In genomic region chr16:54938351-54939346, GRCh38 we compare ENCODE assay signal across 13 cellular contexts. TPM values are rescaled to one million over a fixed set of nuclear protein-coding genes. Genes with fewer than 3 reads are reported as not detected.
DNase-seq lines count a peak whose midpoint lies in the region; ATAC-seq and TF ChIP-seq lines count a peak whose summit lies in the region.
"Had no signal": no experiment of that assay in that cellular context is flagged by ENCODE, and none has a peak within 500 bp of the region (broad histone marks: within the 10 kb centered on the region; RNA-seq: fewer than 3 reads in every experiment).

No MANE protein-coding gene starts in this region.

- H3K4me2 ChIP-seq in IMR-90 (ENCODE audit: low read depth, low read length), result no peak overlapping the region

- H2AK5ac ChIP-seq in IMR-90 (ENCODE audit: low read depth, low read length), result no peak overlapping the region

- POLR2A ChIA-PET in CD4-positive, alpha-beta memory T cell (lab: Charles Lee; ENCODE audit: partially characterized antibody), result interaction anchor here (0.7 kb wide), 1 partner anchor 12 kb away, joined by 3 read pairs; no protein-coding TSS in a partner anchor
- POLR2A ChIA-PET in IMR-90 (lab: Charles Lee; ENCODE audit: unreplicated experiment), result no interaction called here

- no peak overlapping the region for H4K5ac ChIP-seq in IMR-90 (ENCODE audit: low read depth, low read length)

- TF ChIP-seq RAD21 in IMR-90 (IDR thresholded peaks at IDR 0.05; ENCODE audit: low read length), result no peak

- ATAC-seq in IMR-90 (ENCODE audit: low read depth) (no peak), HG03457 (IDR thresholded peaks at IDR 0.05; ENCODE audit: unreplicated experiment) (no peak), GM21367 (IDR thresholded peaks at IDR 0.05; ENCODE audit: unreplicated experiment) (no peak)
- ATAC-seq: PC-3 had no signal

- no peak for DNase-seq in CD4-positive, alpha-beta memory T cell
- DNase-seq in IMR-90 (no peak), esophagus muscularis mucosa (ENCODE audit: extremely low spot score) (peak; percentile 77), nephron progenitor cell (peak; percentile 37), NCI-H1436 (lab: John Stamatoyannopoulos, UW) (no peak), occipital lobe (lab: John Stamatoyannopoulos, UW) (no peak)
- DNase-seq: activated naive CD4-positive, alpha-beta T cell; GOT3; NCI-H1417; PC-3 had no signal

- peaks cover 5% of the 10 kb centered on the region; the same call in 1 of the 2 replicates for H4K20me1 ChIP-seq in IMR-90 (ENCODE audit: insufficient read depth, low read length)

- TF ChIP-seq POLR2A in IMR-90 (IDR thresholded peaks at IDR 0.05; ENCODE audit: low read depth, low read length) (no peak), esophagus muscularis mucosa (IDR thresholded peaks at IDR 0.05; ENCODE audit: low read depth) (no peak)

- intact Hi-C loops in CD4-positive, alpha-beta memory T cell (cut with micrococcal nuclease), result no loop called here
- intact Hi-C loops in IMR-90 (cut with micrococcal nuclease), result loop anchor here (5.0 to 10.0 kb wide), 2 partner anchors 654 to 991 kb away; partner anchors contain the start of gene IRX3
- intact Hi-C loops in esophagus muscularis mucosa (cut with DNase I), result loop anchor here (10.0 kb wide), 1 partner anchor 654 kb away; the partner anchor contains the start of gene IRX3

- no peak overlapping the region for H2BK120ac ChIP-seq in IMR-90 (ENCODE audit: low read depth, low read length)

- H3K9me1 ChIP-seq in IMR-90 (ENCODE audit: insufficient read depth, low read length), result no peaks in the 10 kb centered on the region

- H3K4me1 Mint-ChIP-seq in CD4-positive, alpha-beta memory T cell, result peaks cover 4 to 30% (median 17%) of the 10 kb centered on the region in 4 donors
- H3K4me1 Mint-ChIP-seq in nephron progenitor cell, result peaks cover 24% of the 10 kb centered on the region

- H3K14ac ChIP-seq in IMR-90 (replicated peaks; ENCODE audit: low read depth, low read length), result no peak overlapping the region

- in situ Hi-C loops in IMR-90 (cut with MboI; ENCODE audit: low sequenced_read_pairs), result loop anchor here (25.0 kb wide), 3 partner anchors 651 to 1176 kb away; partner anchors contain the start of gene IRX3

- H4K91ac ChIP-seq in IMR-90 (ENCODE audit: insufficient read depth, low read depth, low read length), result no peak overlapping the region

- no peak for TF ChIP-seq EP300 in esophagus muscularis mucosa (IDR thresholded peaks at IDR 0.05)

- H3K27me3 ChIP-seq in CD4-positive, alpha-beta memory T cell (ENCODE audit: insufficient read depth, low read length), result peaks cover 44% of the 10 kb centered on the region
- H3K27me3 ChIP-seq in IMR-90 (ENCODE audit: control insufficient read depth, insufficient read depth, low read length) (peaks cover 83% of the 10 kb centered on the region), esophagus muscularis mucosa (peaks cover 0 to 98% (median 65%) of the 10 kb centered on the region in 4 donors)

- peaks cover 57 to 62% of the 10 kb centered on the region in 2 donors for H3K27me3 Mint-ChIP-seq in CD4-positive, alpha-beta memory T cell
- H3K27me3 Mint-ChIP-seq in nephron progenitor cell (ENCODE audit: low read depth, poor library complexity), result peaks cover 100% of the 10 kb centered on the region

- H3K36me3 ChIP-seq in CD4-positive, alpha-beta memory T cell (ENCODE audit: insufficient read depth, low read length), result no peaks in the 10 kb centered on the region
- H3K36me3 ChIP-seq in IMR-90 (ENCODE audit: control insufficient read depth, insufficient read depth, low read length), result no peaks in the 10 kb centered on the region
- peaks cover 0 to under 1% (median 0%) of the 10 kb centered on the region in 4 donors for H3K36me3 ChIP-seq in esophagus muscularis mucosa

- TF ChIP-seq CTCF in IMR-90 (conservative IDR thresholded peaks at IDR 0.05; ENCODE audit: low read depth, low read length) (no peak), esophagus muscularis mucosa (IDR thresholded peaks at IDR 0.05) (no peak), nephron progenitor cell (IDR thresholded peaks at IDR 0.05) (no peak)

- H2BK15ac ChIP-seq in IMR-90 (ENCODE audit: low read depth, low read length), result no peak overlapping the region

- H2AFZ ChIP-seq in IMR-90 (replicated peaks; ENCODE audit: low read length, poor library complexity), result peak overlapping the region; percentile 32

- no peak overlapping the region for H2BK5ac ChIP-seq in IMR-90 (ENCODE audit: low read depth, low read length, poor library complexity, severe bottlenecking)

- no peak overlapping the region for H3K27ac ChIP-seq in CD4-positive, alpha-beta memory T cell (ENCODE audit: low read depth, low read length)
- H3K27ac ChIP-seq in IMR-90 (ENCODE audit: insufficient read depth, low read length) (no peak overlapping the region), esophagus muscularis mucosa (replicated peaks in 1 of 4) (no peak overlapping the region)

- H3K4me3 Mint-ChIP-seq in CD4-positive, alpha-beta memory T cell, result peak overlapping the region in 7 of 8 donors; percentile 15 to 69 (median 43)
- H3K4me3 Mint-ChIP-seq in nephron progenitor cell, result peak overlapping the region; percentile 52

- no peak overlapping the region for H3K9ac ChIP-seq in IMR-90 (ENCODE audit: low read depth, low read length)

- CTCF ChIA-PET in CD4-positive, alpha-beta memory T cell (lab: Charles Lee; ENCODE audit: partially characterized antibody), result no interaction called here
- CTCF ChIA-PET in IMR-90 (lab: Yijun Ruan, JAX), result no interaction called here

- no TSS peak for BruUV-seq in IMR-90 (replicated peaks; lab: Mats Ljungman, UMichigan)

- 8% methylated on average over 26 of the region's 64 CpGs; no CpG with 5 or more reads in 1 of the 2 experiments for WGBS in IMR-90 (ENCODE audit: extremely low coverage in 2 of 2, insufficient read length in 1 of 2), 2 experiments
- WGBS in esophagus muscularis mucosa, result 14% methylated on average over 35 of the region's 64 CpGs

- H2AK9ac ChIP-seq in IMR-90 (replicated peaks; ENCODE audit: low read depth, low read length, poor library complexity), result no peak overlapping the region

- H3K79me1 ChIP-seq in IMR-90 (ENCODE audit: low read depth in 1 of 2, low read length in 2 of 2), result no peaks in the 10 kb centered on the region

- H3K4me1 ChIP-seq in CD4-positive, alpha-beta memory T cell (ENCODE audit: insufficient read depth, low read length), result peaks cover 10% of the 10 kb centered on the region
- no peaks in the 10 kb centered on the region for H3K4me1 ChIP-seq in IMR-90 (ENCODE audit: control insufficient read depth, insufficient read depth, low read length)
- H3K4me1 ChIP-seq in esophagus muscularis mucosa, result peaks cover 20 to 40% (median 34%) of the 10 kb centered on the region in 4 donors

- H3K4me3 ChIP-seq in CD4-positive, alpha-beta memory T cell (ENCODE audit: low read length in 2 of 2), result no peak overlapping the region
- H3K4me3 ChIP-seq in IMR-90 (ENCODE audit: insufficient read depth, low read depth, low read length), result no peak overlapping the region
- H3K4me3 ChIP-seq in esophagus muscularis mucosa, result peak overlapping the region; percentile 12 to 35 (median 19)
- H3K4me3 ChIP-seq: lung had no signal

- no peaks in the 10 kb centered on the region for H3K9me3 ChIP-seq in CD4-positive, alpha-beta memory T cell (ENCODE audit: control insufficient read depth in 1 of 2, low read length in 2 of 2)
- H3K9me3 ChIP-seq in IMR-90 (ENCODE audit: control insufficient read depth, insufficient read depth, low read length) (peaks cover 3% of the 10 kb centered on the region; the same call in 1 of the 2 replicates), esophagus muscularis mucosa (no peaks in the 10 kb centered on the region)

- H3K4ac ChIP-seq in IMR-90 (ENCODE audit: low read depth, low read length), result no peak overlapping the region

- peaks cover 0 to 22% (median 9%) of the 10 kb centered on the region in 8 donors for H3K9me3 Mint-ChIP-seq in CD4-positive, alpha-beta memory T cell
- H3K9me3 Mint-ChIP-seq in nephron progenitor cell, result peaks cover 4% of the 10 kb centered on the region

- dilution Hi-C loops in IMR-90 (cut with HindIII; ENCODE audit: low sequenced_read_pairs, unreplicated experiment), result no loop called here

- H3K23ac ChIP-seq in IMR-90 (ENCODE audit: low read depth, low read length), result no peak overlapping the region

- no peak overlapping the region for H3K18ac ChIP-seq in IMR-90 (ENCODE audit: low read depth, low read length)

- H3K27ac Mint-ChIP-seq in CD4-positive, alpha-beta memory T cell, result peak overlapping the region in 1 of 7 donors; percentile 81
- H3K27ac Mint-ChIP-seq in nephron progenitor cell, result no peak overlapping the region

- H3K36me3 Mint-ChIP-seq in CD4-positive, alpha-beta memory T cell, result no peaks in the 10 kb centered on the region
- no peaks in the 10 kb centered on the region for H3K36me3 Mint-ChIP-seq in nephron progenitor cell (ENCODE audit: low read depth)

- H2BK20ac ChIP-seq in IMR-90 (ENCODE audit: low read depth, low read length), result no peak overlapping the region

- no peak overlapping the region for H4K8ac ChIP-seq in IMR-90 (ENCODE audit: low read depth in 2 of 2, low read length in 2 of 2)

- no peak overlapping the region for H3K56ac ChIP-seq in IMR-90 (ENCODE audit: extremely low read depth, insufficient read depth, low read length)

TF ChIP-seq in IMR-90, 13 proteins besides CTCF, POLR2A, EP300 and RAD21:
- TF ChIP-seq RCOR1 (IDR thresholded peaks at IDR 0.05; ENCODE audit: insufficient replicate concordance, low read length), result no peak
- TF ChIP-seq, protein P1, sequence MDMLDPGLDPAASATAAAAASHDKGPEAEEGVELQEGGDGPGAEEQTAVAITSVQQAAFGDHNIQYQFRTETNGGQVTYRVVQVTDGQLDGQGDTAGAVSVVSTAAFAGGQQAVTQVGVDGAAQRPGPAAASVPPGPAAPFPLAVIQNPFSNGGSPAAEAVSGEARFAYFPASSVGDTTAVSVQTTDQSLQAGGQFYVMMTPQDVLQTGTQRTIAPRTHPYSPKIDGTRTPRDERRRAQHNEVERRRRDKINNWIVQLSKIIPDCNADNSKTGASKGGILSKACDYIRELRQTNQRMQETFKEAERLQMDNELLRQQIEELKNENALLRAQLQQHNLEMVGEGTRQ (IDR thresholded peaks at IDR 0.05; ENCODE audit: low read depth, low read length), result no peak
- no peak for TF ChIP-seq NFE2L2 (IDR thresholded peaks at IDR 0.05; ENCODE audit: low read depth, low read length)
- no peak for TF ChIP-seq MAFK (IDR thresholded peaks at IDR 0.05; ENCODE audit: low read depth, low read length)
- TF ChIP-seq MAZ (IDR thresholded peaks at IDR 0.05; ENCODE audit: borderline replicate concordance, low read depth, low read length), result no peak

RNA-seq across cellular contexts. Expression of gene IRX5, which starts 8.0 kb away (rescaled TPM):
- total RNA-seq in CD4-positive, alpha-beta memory T cell, result not detected
- under 1 TPM in 1 of 2 donors, not detected in 1; 0.10 TPM for polyA plus RNA-seq in CD4-positive, alpha-beta memory T cell
- total RNA-seq in IMR-90 (2012; rRNA removed), result not detected in 2 replicates
- not detected in 2 replicates for polyA plus RNA-seq in IMR-90 (2012; rRNA removed)
- 0.02 TPM in 1 of 2 replicates, not detected in the other for polyA plus RNA-seq in IMR-90 (2012; cell fraction: cytosol; rRNA removed)
- polyA plus RNA-seq in IMR-90 (2012; cell fraction: nucleus; rRNA removed; ENCODE audit: low replicate concordance), result 0.07 and 0.08 TPM in 2 replicates
- under 1 TPM in 1 of 4 donors, not detected in 3; 0.52 TPM for total RNA-seq in esophagus muscularis mucosa
- 0.16 TPM for total RNA-seq in occipital lobe

Comparison
In these comparisons a context has a peak if more than half of its experiments do, and no peak if none do; other contexts are left out.
1. DNase-seq: peak in esophagus muscularis mucosa (single experiment) and nephron progenitor cell (single experiment); none in CD4-positive, alpha-beta memory T cell (0 of 5), IMR-90 (single experiment), NCI-H1436 (single experiment) and occipital lobe (single experiment).
2. H3K4me3 ChIP-seq: peak in esophagus muscularis mucosa (4 of 4); none in CD4-positive, alpha-beta memory T cell (0 of 2) and IMR-90 (single experiment).